Comparison of ENCODE assay signal across 1 cellular context in genomic region chr2:74457549-74458131, GRCh38.
TF ChIP-seq lines count a peak whose summit lies in the region.

No MANE protein-coding gene starts in this region.

TF ChIP-seq in HepG2, 621 proteins besides CTCF, POLR2A, EP300 and RAD21 (continues in another document):
- TF ChIP-seq TMF1 (CRISPR knock-in tag; IDR thresholded peaks at IDR 0.05; ENCODE audit: low read depth) (peak; percentile 89; the same call in 1 of the 2 replicates), PTBP1 (IDR thresholded peaks at IDR 0.05; ENCODE audit: low read depth, low read length, poor library complexity, severe bottlenecking) (peak; percentile 24), RBM39 (IDR thresholded peaks at IDR 0.05; ENCODE audit: low read depth, low read length, poor library complexity, severe bottlenecking) (peak; percentile 73), PPARG (CRISPR knock-in tag; conservative IDR thresholded peaks at IDR 0.05) (no peak; the same call in 1 of the 2 replicates), XBP1 (CRISPR knock-in tag; IDR thresholded peaks at IDR 0.05) (no peak), KDM5B (CRISPR knock-in tag; IDR thresholded peaks at IDR 0.05; ENCODE audit: borderline replicate concordance) (peak; percentile 86; the same call in 1 of the 2 replicates), PCBP2 (optimal IDR thresholded peaks at IDR 0.05; ENCODE audit: low read depth, low read length, poor library complexity, severe bottlenecking) (no peak), TP53 (CRISPR knock-in tag; conservative IDR thresholded peaks at IDR 0.05) (no peak), ZNF280B (CRISPR knock-in tag; IDR thresholded peaks at IDR 0.05; ENCODE audit: borderline replicate concordance) (peak; percentile 16; the same call in 1 of the 2 replicates), ZNF230 (CRISPR knock-in tag; IDR thresholded peaks at IDR 0.05) (peak; percentile 92), ZNF276 (CRISPR knock-in tag; IDR thresholded peaks at IDR 0.05; ENCODE audit: low read depth) (peak; percentile 77; the same call in 1 of the 2 replicates), RNF219 (CRISPR knock-in tag; IDR thresholded peaks at IDR 0.05) (no peak), NONO (IDR thresholded peaks at IDR 0.05) (no peak), NONO (CRISPR knock-in tag; conservative IDR thresholded peaks at IDR 0.05) (peak; percentile 46; the same call in 1 of the 2 replicates), FOXP4 (CRISPR knock-in tag; IDR thresholded peaks at IDR 0.05) (peak; percentile 37), TBP (CRISPR knock-in tag; IDR thresholded peaks at IDR 0.05) (no peak), REST (IDR thresholded peaks at IDR 0.05; ENCODE audit: borderline replicate concordance in 1 of 2, low read depth in 1 of 2, low read length in 2 of 2) (no peak), ONECUT2 (CRISPR knock-in tag; IDR thresholded peaks at IDR 0.05) (0 out of 2 replicates have a peak, but pooled peaks have one; percentile 40), ZNF292 (CRISPR knock-in tag; IDR thresholded peaks at IDR 0.05; ENCODE audit: borderline replicate concordance, low read depth) (0 out of 2 replicates have a peak, but pooled peaks have one; percentile 2), ZNF468 (CRISPR knock-in tag; IDR thresholded peaks at IDR 0.05) (no peak), ZNF333 (CRISPR knock-in tag; IDR thresholded peaks at IDR 0.05; ENCODE audit: borderline replicate concordance) (peak; percentile 30), TOPORS (CRISPR knock-in tag; IDR thresholded peaks at IDR 0.05) (peak; percentile 66; the same call in 1 of the 2 replicates), ZBTB7B (CRISPR knock-in tag; IDR thresholded peaks at IDR 0.05) (peak; percentile 90), PAWR (CRISPR knock-in tag; IDR thresholded peaks at IDR 0.05; ENCODE audit: borderline replicate concordance) (0 out of 2 replicates have a peak, but pooled peaks have one; percentile 34), ZBTB34 (CRISPR knock-in tag; IDR thresholded peaks at IDR 0.05) (peak; percentile 84), ERF (CRISPR knock-in tag; IDR thresholded peaks at IDR 0.05) (no peak), RORA (CRISPR knock-in tag; IDR thresholded peaks at IDR 0.05) (no peak), ZNF501 (CRISPR knock-in tag; IDR thresholded peaks at IDR 0.05) (peak; percentile 92), KLF9 (CRISPR knock-in tag; IDR thresholded peaks at IDR 0.05; ENCODE audit: low read depth) (no peak), ZMYM3 (CRISPR knock-in tag; IDR thresholded peaks at IDR 0.05) (no peak; the same call in 1 of the 2 replicates), SPEN (CRISPR knock-in tag; IDR thresholded peaks at IDR 0.05; ENCODE audit: low read depth) (peak; percentile 91), POLR2AphosphoS5 (IDR thresholded peaks at IDR 0.05; ENCODE audit: low read depth, low read length) (peak; percentile 94), RAD51 (IDR thresholded peaks at IDR 0.05; ENCODE audit: borderline replicate concordance) (no peak), ATF1 (CRISPR knock-in tag; IDR thresholded peaks at IDR 0.05) (no peak), GLI4 (CRISPR knock-in tag; IDR thresholded peaks at IDR 0.05; ENCODE audit: borderline replicate concordance) (peak; percentile 28; the same call in 1 of the 2 replicates), ZNF724P (CRISPR knock-in tag; IDR thresholded peaks at IDR 0.05; ENCODE audit: borderline replicate concordance) (no peak), SNAPC4 (CRISPR knock-in tag; IDR thresholded peaks at IDR 0.05) (peak; percentile 72), TARDBP (CRISPR knock-in tag; IDR thresholded peaks at IDR 0.05) (peak; percentile 92), NFIB (CRISPR knock-in tag; IDR thresholded peaks at IDR 0.05; ENCODE audit: borderline replicate concordance) (no peak; the same call in 1 of the 2 replicates), RFXAP (CRISPR knock-in tag; IDR thresholded peaks at IDR 0.05; ENCODE audit: borderline replicate concordance) (no peak), PAF1 (CRISPR knock-in tag; IDR thresholded peaks at IDR 0.05) (0 out of 2 replicates have a peak, but pooled peaks have one; percentile 72), HDAC1 (CRISPR knock-in tag; IDR thresholded peaks at IDR 0.05) (peak; percentile 65; the same call in 1 of the 2 replicates), CBX1 (IDR thresholded peaks at IDR 0.05; ENCODE audit: low read depth) (peak; percentile 24), IKZF1 (IDR thresholded peaks at IDR 0.05) (no peak), IRF9 (CRISPR knock-in tag; IDR thresholded peaks at IDR 0.05; ENCODE audit: borderline replicate concordance) (peak; percentile 74; the same call in 1 of the 2 replicates), CENPX (CRISPR knock-in tag; IDR thresholded peaks at IDR 0.05) (no peak), ZNF781 (CRISPR knock-in tag; IDR thresholded peaks at IDR 0.05; ENCODE audit: borderline replicate concordance, not compliant biosample characterization) (peak; percentile 62)
